1 cellular context compared by ENCODE assay signal in the genomic region with DNA sequence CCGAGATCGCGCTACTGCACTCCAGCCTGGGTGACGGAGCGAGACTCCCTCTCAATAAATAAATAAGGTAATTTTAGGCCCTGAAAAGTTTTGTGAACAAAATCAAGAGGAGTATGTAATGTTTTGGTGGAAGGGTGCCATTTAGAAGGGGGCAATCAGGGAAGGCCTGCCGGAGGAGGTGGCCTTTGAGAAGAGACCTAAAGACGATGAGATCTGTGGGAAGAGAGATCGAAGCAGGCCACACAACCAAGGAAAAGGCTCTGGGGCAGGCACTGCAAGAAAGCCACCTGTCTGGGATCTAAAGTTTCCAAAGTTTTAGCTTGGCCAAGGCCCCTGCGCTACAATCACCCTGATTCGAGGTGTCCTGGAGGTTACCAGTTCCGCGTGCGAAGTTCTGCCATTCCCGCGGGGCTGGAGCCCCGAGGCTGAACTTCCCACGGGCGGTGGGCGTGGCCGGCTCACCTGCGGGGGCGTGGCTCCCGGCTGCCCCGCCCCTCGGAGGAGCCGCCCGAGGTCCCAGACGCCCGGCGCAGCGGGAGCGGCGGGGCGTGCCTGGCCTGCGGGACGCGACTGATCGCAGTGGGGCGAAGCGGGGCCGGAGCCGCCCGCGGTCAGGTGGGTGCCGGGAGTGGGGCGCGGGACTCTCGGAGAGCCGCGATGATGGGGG.
TF ChIP-seq lines count a peak whose summit lies in the region.

A gene (plus strand): TSS at position 519 of the 667 bp plus-strand sequence. CDS start 4,792 bp downstream, outside the sequence.

TF ChIP-seq in H1, 55 proteins besides CTCF, POLR2A, EP300 and RAD21:
- TF ChIP-seq CHD1 (IDR thresholded peaks at IDR 0.05; ENCODE audit: low read depth, low read length) (no peak), EGR1 (IDR thresholded peaks at IDR 0.05; ENCODE audit: borderline replicate concordance, low read depth, low read length) (peak; percentile 46; the same call in 1 of the 2 replicates), JUN (IDR thresholded peaks at IDR 0.05; ENCODE audit: low read depth, low read length) (no peak), PHF8 (conservative IDR thresholded peaks at IDR 0.05; ENCODE audit: low read depth, low read length) (peak; percentile 24; the same call in 1 of the 2 replicates), MAFK (IDR thresholded peaks at IDR 0.05; ENCODE audit: low read depth, low read length) (no peak), NRF1 (IDR thresholded peaks at IDR 0.05; ENCODE audit: low read depth, low read length) (no peak), BACH1 (IDR thresholded peaks at IDR 0.05; ENCODE audit: low read length) (no peak), KDM5A (IDR thresholded peaks at IDR 0.05; ENCODE audit: low read length) (no peak), KDM4A (IDR thresholded peaks at IDR 0.05; ENCODE audit: low read depth, low read length, severe bottlenecking) (peak; percentile 81)
- TF ChIP-seq, protein P1, sequence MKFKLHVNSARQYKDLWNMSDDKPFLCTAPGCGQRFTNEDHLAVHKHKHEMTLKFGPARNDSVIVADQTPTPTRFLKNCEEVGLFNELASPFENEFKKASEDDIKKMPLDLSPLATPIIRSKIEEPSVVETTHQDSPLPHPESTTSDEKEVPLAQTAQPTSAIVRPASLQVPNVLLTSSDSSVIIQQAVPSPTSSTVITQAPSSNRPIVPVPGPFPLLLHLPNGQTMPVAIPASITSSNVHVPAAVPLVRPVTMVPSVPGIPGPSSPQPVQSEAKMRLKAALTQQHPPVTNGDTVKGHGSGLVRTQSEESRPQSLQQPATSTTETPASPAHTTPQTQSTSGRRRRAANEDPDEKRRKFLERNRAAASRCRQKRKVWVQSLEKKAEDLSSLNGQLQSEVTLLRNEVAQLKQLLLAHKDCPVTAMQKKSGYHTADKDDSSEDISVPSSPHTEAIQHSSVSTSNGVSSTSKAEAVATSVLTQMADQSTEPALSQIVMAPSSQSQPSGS (IDR thresholded peaks at IDR 0.05; ENCODE audit: low read length): no peak
- TF ChIP-seq, protein P2, sequence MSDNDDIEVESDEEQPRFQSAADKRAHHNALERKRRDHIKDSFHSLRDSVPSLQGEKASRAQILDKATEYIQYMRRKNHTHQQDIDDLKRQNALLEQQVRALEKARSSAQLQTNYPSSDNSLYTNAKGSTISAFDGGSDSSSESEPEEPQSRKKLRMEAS (IDR thresholded peaks at IDR 0.05): peak; percentile 5; the same call in 1 of the 2 replicates
